ENCODE assay signal across 12 cellular contexts in the genomic region with DNA sequence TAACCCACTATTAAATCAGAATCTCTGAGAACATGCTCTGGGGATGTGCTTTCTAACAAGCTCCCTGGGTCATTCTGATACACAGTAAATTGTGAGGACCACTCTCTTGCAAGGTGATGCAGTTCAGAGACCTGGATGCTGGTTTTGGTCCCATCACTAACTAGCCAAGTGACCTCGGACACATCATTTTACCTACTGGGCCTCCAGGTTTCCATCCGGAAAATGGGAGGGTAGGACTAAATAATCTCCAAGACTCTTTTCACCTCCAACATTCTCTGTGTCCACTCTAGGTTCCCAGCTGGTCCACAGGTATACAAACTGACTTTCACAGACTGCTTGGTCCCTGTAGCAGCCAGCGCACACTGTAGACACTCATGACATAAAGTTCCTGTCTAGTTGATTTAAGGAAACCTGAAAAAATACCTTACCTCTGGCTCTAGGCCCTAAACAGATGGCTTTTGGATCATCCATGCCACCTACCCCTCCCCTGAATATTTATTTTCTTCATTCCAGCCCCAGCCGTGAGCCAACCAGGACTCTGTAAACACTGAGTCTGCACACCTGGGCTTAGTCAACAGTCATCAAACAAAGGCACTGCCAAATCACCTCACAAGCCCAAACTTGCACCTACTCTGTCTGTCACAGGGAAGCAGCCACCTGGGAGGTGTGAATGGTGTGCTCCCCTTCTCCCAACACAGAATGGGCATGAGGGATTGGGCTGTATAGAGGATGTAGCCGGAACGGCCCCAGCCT. TPM values are rescaled to one million over a fixed set of nuclear protein-coding genes. Genes with fewer than 3 reads are reported as not detected.
DNase-seq lines count a peak whose midpoint lies in the region; ATAC-seq and TF ChIP-seq lines count a peak whose summit lies in the region.
"Had no signal": no experiment of that assay in that cellular context is flagged by ENCODE, and none has a peak within 500 bp of the region (broad histone marks: within the 10 kb centered on the region; RNA-seq: fewer than 3 reads in every experiment).

No MANE protein-coding gene starts in this region.

- H3K9me3 ChIP-seq in upper lobe of left lung: no peaks in the 10 kb centered on the region

- H3K4me3 Mint-ChIP-seq in activated naive CD4-positive, alpha-beta T cell treated with anti-CD3 and anti-CD28 coated beads, Interleukin-2, amount 10 ng/mL, durations not matched to agents 7 days and 5 days: no peak overlapping the region
- H3K4me3 Mint-ChIP-seq: activated naive CD8-positive, alpha-beta T cell had no signal

- no peak for TF ChIP-seq EP300 in upper lobe of left lung (IDR thresholded peaks at IDR 0.05)

- H3K4me1 ChIP-seq in upper lobe of left lung: peaks cover 76 to 91% (median 79%) of the 10 kb centered on the region in 4 donors

- TF ChIP-seq CTCF in upper lobe of left lung (IDR thresholded peaks at IDR 0.05): no peak

- H3K27me3 Mint-ChIP-seq in activated naive CD4-positive, alpha-beta T cell treated with anti-CD3 and anti-CD28 coated beads, Interleukin-2, amount 10 ng/mL, durations not matched to agents 7 days and 5 days: no peaks in the 10 kb centered on the region
- H3K27me3 Mint-ChIP-seq: activated naive CD8-positive, alpha-beta T cell had no signal

- no peaks in the 10 kb centered on the region for H3K9me3 Mint-ChIP-seq in activated naive CD4-positive, alpha-beta T cell treated with anti-CD3 and anti-CD28 coated beads, Interleukin-2, amount 10 ng/mL, durations not matched to agents 7 days and 5 days

- 70 to 86% methylated on average over 6 of the region's 6 CpGs for WGBS in upper lobe of left lung, 2 donors

- peak overlapping the region; percentile 83 to 93 (median 92) for H3K27ac ChIP-seq in upper lobe of left lung
- H3K27ac ChIP-seq: WERI-Rb-1 had no signal

- CTCF ChIA-PET in activated naive CD4-positive, alpha-beta T cell treated with anti-CD3 and anti-CD28 coated beads, Interleukin-2, amount 10 ng/mL, durations not matched to agents 7 days and 5 days (lab: Charles Lee): interaction anchor here (0.7 to 0.9 kb wide), 3 partner anchors 9 to 68 kb away, joined by 3 to 4 read pairs (median 3); no protein-coding TSS in a partner anchor

- H3K36me3 Mint-ChIP-seq in activated naive CD4-positive, alpha-beta T cell treated with anti-CD3 and anti-CD28 coated beads, Interleukin-2, amount 10 ng/mL, durations not matched to agents 7 days and 5 days: no peaks in the 10 kb centered on the region
- H3K36me3 Mint-ChIP-seq: activated naive CD8-positive, alpha-beta T cell had no signal

- no peaks in the 10 kb centered on the region for H3K27me3 ChIP-seq in upper lobe of left lung

- ATAC-seq in left lobe of liver (peak; percentile 81), upper lobe of left lung (ENCODE audit: low FRiP score in 2 of 2) (no peak), GM18868 (IDR thresholded peaks at IDR 0.05; ENCODE audit: unreplicated experiment) (no peak)

- H3K4me1 Mint-ChIP-seq in activated naive CD4-positive, alpha-beta T cell treated with anti-CD3 and anti-CD28 coated beads, Interleukin-2, amount 10 ng/mL, durations not matched to agents 7 days and 5 days: peaks cover 41% of the 10 kb centered on the region

- no peaks in the 10 kb centered on the region for H3K36me3 ChIP-seq in upper lobe of left lung
- H3K36me3 ChIP-seq: WERI-Rb-1 had no signal

- DNase-seq in SIG-M5 treated with dmso at 0.1 percent for 504 hours (lab: John Stamatoyannopoulos, UW; ENCODE audit: unreplicated experiment): peak; percentile 68
- no peak for DNase-seq in SIG-M5 (lab: John Stamatoyannopoulos, UW)
- DNase-seq in RPMI8226: peak; percentile 49
- peak; percentile 73 for DNase-seq in left lobe of liver (ENCODE audit: low spot score)
- DNase-seq in upper lobe of left lung: peak in 1 of 2 donors; percentile 54
- no peak for DNase-seq in activated naive CD4-positive, alpha-beta T cell (lab: John Stamatoyannopoulos, UW)
- no peak for DNase-seq in activated naive CD4-positive, alpha-beta T cell treated with anti-CD3 and anti-CD28 coated beads, Interleukin-2, amount 10 ng/mL, durations not matched to agents 7 days and 5 days
- DNase-seq: mesendoderm, NCI-H1694, WERI-Rb-1 had no signal

- no peak overlapping the region for H3K4me3 ChIP-seq in upper lobe of left lung

- peak in 1 of 4 donors; percentile 17 for TF ChIP-seq POLR2A in upper lobe of left lung (IDR thresholded peaks at IDR 0.05)

- H3K27ac Mint-ChIP-seq in activated naive CD4-positive, alpha-beta T cell treated with anti-CD3 and anti-CD28 coated beads, Interleukin-2, amount 10 ng/mL, durations not matched to agents 7 days and 5 days: no peak overlapping the region
- H3K27ac Mint-ChIP-seq: activated naive CD8-positive, alpha-beta T cell had no signal

RNA-seq across cellular contexts. Expression of a gene that starts 51.3 kb away (rescaled TPM):
- total RNA-seq in left lobe of liver (13.1 TPM), upper lobe of left lung (10 to 100 TPM; 11.4 to 50.6 (median 19.1) TPM)

RNA-seq across cellular contexts. Expression of a gene that starts 54.0 kb away (rescaled TPM):
- total RNA-seq in left lobe of liver: 8.1 TPM
- 100 to 1,000 TPM in 1 of 6 donors, 10 to 100 TPM in 5; 33.3 to 119 (median 54.4) TPM for total RNA-seq in upper lobe of left lung

Comparison
In these comparisons a context has a peak if more than half of its experiments do, and no peak if none do; other contexts are left out.
1. DNase-seq: peak in SIG-M5 treated with dmso at 0.1 percent for 504 hours (single experiment), RPMI8226 (single experiment) and left lobe of liver (single experiment); none in SIG-M5 (single experiment), activated naive CD4-positive, alpha-beta T cell (0 of 4) and activated naive CD4-positive, alpha-beta T cell treated with anti-CD3 and anti-CD28 coated beads, Interleukin-2, amount 10 ng/mL, durations not matched to agents 7 days and 5 days (single experiment).